10 cellular contexts compared by ENCODE assay signal in genomic region chr12:1916396-1917171, GRCh38. TPM values are rescaled to one million over a fixed set of nuclear protein-coding genes. Genes with fewer than 3 reads are reported as not detected.
A peak's percentile ranks its signal among the peaks of the same experiment; 100 is the strongest.
DNase-seq lines count a peak whose midpoint lies in the region; ATAC-seq and TF ChIP-seq lines count a peak whose summit lies in the region.
"Had no signal": no experiment of that assay in that cellular context is flagged by ENCODE, and none has a peak within 500 bp of the region (broad histone marks: within the 10 kb centered on the region; RNA-seq: fewer than 3 reads in every experiment).

No MANE protein-coding gene starts in this region.

- H3K9me3 ChIP-seq in aorta (ENCODE audit: control insufficient read depth, low read length) = no peaks in the 10 kb centered on the region

- DNase-seq in stimulated activated naive CD8-positive, alpha-beta T cell treated with anti-CD3 and anti-CD28 coated beads, Interleukin-15, amount 100 ng/mL, for 72 hours = no peak
- DNase-seq in left lobe of liver (ENCODE audit: low spot score) (peak; percentile 47), aorta (peak; percentile 49 to 79)
- DNase-seq: IMR-90 had no signal

- H3K4me3 Mint-ChIP-seq in stimulated activated naive CD8-positive, alpha-beta T cell treated with anti-CD3 and anti-CD28 coated beads, Interleukin-15, Interleukin-2, amounts not matched to agents 100 ng/mL and 50 ng/mL, for 24 hours = no peak overlapping the region
- H3K4me3 Mint-ChIP-seq in stimulated activated naive CD8-positive, alpha-beta T cell treated with anti-CD3 and anti-CD28 coated beads, Interleukin-15, amount 100 ng/mL, for 72 hours = no peak overlapping the region

- intact Hi-C loops in aorta (cut with DNase I) = no loop called here

- no peaks in the 10 kb centered on the region for H3K9me3 Mint-ChIP-seq in stimulated activated naive CD8-positive, alpha-beta T cell treated with anti-CD3 and anti-CD28 coated beads, Interleukin-15, Interleukin-2, amounts not matched to agents 100 ng/mL and 50 ng/mL, for 24 hours
- no peaks in the 10 kb centered on the region for H3K9me3 Mint-ChIP-seq in stimulated activated naive CD8-positive, alpha-beta T cell treated with anti-CD3 and anti-CD28 coated beads, Interleukin-15, amount 100 ng/mL, for 72 hours
- H3K9me3 Mint-ChIP-seq: neural progenitor cell had no signal

- H3K27ac ChIP-seq in aorta (ENCODE audit: low read depth in 1 of 2, low read length in 2 of 2) = no peak overlapping the region

- no peaks in the 10 kb centered on the region for H3K27me3 ChIP-seq in aorta (ENCODE audit: control insufficient read depth in 1 of 2, insufficient read depth in 2 of 2, low read length in 1 of 2)
- H3K27me3 ChIP-seq: neural progenitor cell had no signal

- no peak for ATAC-seq in stimulated activated naive CD8-positive, alpha-beta T cell treated with anti-CD3 and anti-CD28 coated beads, Interleukin-15, amount 100 ng/mL, for 72 hours
- peak; percentile 19; the same call in 2 of the 3 replicates for ATAC-seq in SK-N-SH treated with all-trans-retinoic acid at 6 μM for 48 hours
- no peak for ATAC-seq in left lobe of liver
- no peak for ATAC-seq in aorta (ENCODE audit: low FRiP score)
- no peak for ATAC-seq in HG02885 (IDR thresholded peaks at IDR 0.05; ENCODE audit: poor library complexity, unreplicated experiment)
- no peak for ATAC-seq in GM19328 (IDR thresholded peaks at IDR 0.05; ENCODE audit: unreplicated experiment)
- no peak for ATAC-seq in GM18498 (IDR thresholded peaks at IDR 0.05; ENCODE audit: unreplicated experiment)

- peak overlapping the region; percentile 36 for H3K27ac Mint-ChIP-seq in stimulated activated naive CD8-positive, alpha-beta T cell treated with anti-CD3 and anti-CD28 coated beads, Interleukin-15, Interleukin-2, amounts not matched to agents 100 ng/mL and 50 ng/mL, for 24 hours
- H3K27ac Mint-ChIP-seq in stimulated activated naive CD8-positive, alpha-beta T cell treated with anti-CD3 and anti-CD28 coated beads, Interleukin-15, amount 100 ng/mL, for 72 hours = peak overlapping the region in 1 of 2 donors; percentile 16

- H3K36me3 Mint-ChIP-seq in stimulated activated naive CD8-positive, alpha-beta T cell treated with anti-CD3 and anti-CD28 coated beads, Interleukin-15, Interleukin-2, amounts not matched to agents 100 ng/mL and 50 ng/mL, for 24 hours (ENCODE audit: low read depth) = no peaks in the 10 kb centered on the region

- H3K4me3 ChIP-seq in aorta (ENCODE audit: low read length in 2 of 2) = no peak overlapping the region
- H3K4me3 ChIP-seq: neural progenitor cell had no signal

- no peaks in the 10 kb centered on the region for H3K4me1 ChIP-seq in aorta (ENCODE audit: control insufficient read depth in 1 of 2, insufficient read depth in 2 of 2, low read length in 2 of 2)

- WGBS in aorta, 2 donors = 34 to 36% methylated on average over 18 of the region's 18 CpGs

- peaks cover 18% of the 10 kb centered on the region for H3K4me1 Mint-ChIP-seq in stimulated activated naive CD8-positive, alpha-beta T cell treated with anti-CD3 and anti-CD28 coated beads, Interleukin-15, Interleukin-2, amounts not matched to agents 100 ng/mL and 50 ng/mL, for 24 hours (ENCODE audit: low read depth)
- H3K4me1 Mint-ChIP-seq in stimulated activated naive CD8-positive, alpha-beta T cell treated with anti-CD3 and anti-CD28 coated beads, Interleukin-15, amount 100 ng/mL, for 72 hours = peaks cover 24% of the 10 kb centered on the region

- H3K27me3 Mint-ChIP-seq in stimulated activated naive CD8-positive, alpha-beta T cell treated with anti-CD3 and anti-CD28 coated beads, Interleukin-15, Interleukin-2, amounts not matched to agents 100 ng/mL and 50 ng/mL, for 24 hours = no peaks in the 10 kb centered on the region
- H3K27me3 Mint-ChIP-seq in stimulated activated naive CD8-positive, alpha-beta T cell treated with anti-CD3 and anti-CD28 coated beads, Interleukin-15, amount 100 ng/mL, for 72 hours = peaks cover 20% of the 10 kb centered on the region

- no peaks in the 10 kb centered on the region for H3K36me3 ChIP-seq in aorta (ENCODE audit: control insufficient read depth in 1 of 2, insufficient read depth in 2 of 2, low read length in 1 of 2)
- H3K36me3 ChIP-seq: neural progenitor cell had no signal

TF ChIP-seq in SK-N-SH treated with all-trans-retinoic acid at 6 μM for 48 hours, 23 proteins besides CTCF, POLR2A, EP300 and RAD21:
- TF ChIP-seq CREB5 (CRISPR knock-in tag; IDR thresholded peaks at IDR 0.05; ENCODE audit: low read depth) = no peak
- no peak for TF ChIP-seq OSR1 (CRISPR knock-in tag; IDR thresholded peaks at IDR 0.05)

RNA-seq across cellular contexts. Expression of gene CACNA2D4, which starts 1.9 kb away (rescaled TPM):
- total RNA-seq in left lobe of liver (0.83 TPM), aorta (1 to 10 TPM; 6.2 to 9.7 TPM)
- polyA plus RNA-seq in aorta = 1 to 10 TPM in 1 of 2 donors, under 1 TPM in 1; 0.88 to 3.0 TPM

Comparison
In these comparisons a context has a peak if more than half of its experiments do, and no peak if none do; other contexts are left out.
1. DNase-seq: peak in left lobe of liver (single experiment) and aorta (2 of 2); none in stimulated activated naive CD8-positive, alpha-beta T cell treated with anti-CD3 and anti-CD28 coated beads, Interleukin-15, amount 100 ng/mL, for 72 hours (0 of 2).